17 cellular contexts compared by ENCODE assay signal in the genomic region with DNA sequence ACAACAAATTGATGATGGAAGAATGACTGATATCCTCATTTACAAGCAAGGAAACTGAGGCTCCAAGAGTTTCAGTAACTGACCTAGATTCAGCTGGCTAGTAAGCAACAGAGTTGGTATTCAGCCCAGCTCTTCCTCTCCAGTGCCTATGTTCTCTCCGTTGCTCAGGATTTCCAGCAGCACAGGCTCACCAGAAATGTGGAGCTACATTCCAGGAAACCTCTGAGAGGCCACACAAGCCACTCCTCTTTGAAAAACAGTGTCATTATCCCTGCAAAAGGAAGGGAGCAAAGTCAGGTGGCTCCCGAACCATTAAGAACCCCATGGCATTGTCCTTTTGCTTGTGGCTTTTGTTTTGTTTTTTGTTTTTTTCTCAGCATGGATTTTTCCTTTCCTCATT. TPM values are rescaled to one million over a fixed set of nuclear protein-coding genes. Genes with fewer than 3 reads are reported as not detected.
A peak's percentile ranks its signal among the peaks of the same experiment; 100 is the strongest.
DNase-seq lines count a peak whose midpoint lies in the region; ATAC-seq, FAIRE-seq and TF ChIP-seq lines count a peak whose summit lies in the region.
"Had no signal": no experiment of that assay in that cellular context is flagged by ENCODE, and none has a peak within 500 bp of the region (broad histone marks: within the 10 kb centered on the region; RNA-seq: fewer than 3 reads in every experiment).

No MANE protein-coding gene starts in this region.

- H3K4me1 ChIP-seq in testis = no peaks in the 10 kb centered on the region
- H3K4me1 ChIP-seq: HAP-1, right atrium auricular region, suprapubic skin had no signal

- H3K9me3 Mint-ChIP-seq in WTC11 (no peaks in the 10 kb centered on the region), immature natural killer cell (no peaks in the 10 kb centered on the region)
- H3K9me3 Mint-ChIP-seq in stimulated activated effector memory CD8-positive, alpha-beta T cell treated with anti-CD3 and anti-CD28 coated beads, Interleukin-12 subunit alpha, Interleukin-12 subunit beta, amount 100 ng/mL, for 72 hours = no peaks in the 10 kb centered on the region

- CTCF ChIA-PET in WTC11 (lab: Charles Lee) = no interaction called here

- intact Hi-C loops in testis (cut with DNase I; ENCODE audit: low total_unique reads) = no loop called here

- TF ChIP-seq CTCF in AG09309 (IDR thresholded peaks at IDR 0.05; ENCODE audit: control insufficient read depth, insufficient read depth, low read depth, low read length, missing control alignments) = no peak
- no peak for TF ChIP-seq CTCF in WTC11 (IDR thresholded peaks at IDR 0.05)
- no peak for TF ChIP-seq CTCF in testis (IDR thresholded peaks at IDR 0.05)

- POLR2A ChIA-PET in WTC11 (lab: Charles Lee) = no interaction called here

- H3K27me3 ChIP-seq in testis = no peaks in the 10 kb centered on the region
- H3K27me3 ChIP-seq: right atrium auricular region, suprapubic skin had no signal

- no peak overlapping the region for H3K4me3 Mint-ChIP-seq in WTC11
- peak overlapping the region in 1 of 5 donors; percentile 69 for H3K4me3 Mint-ChIP-seq in immature natural killer cell
- H3K4me3 Mint-ChIP-seq in stimulated activated effector memory CD8-positive, alpha-beta T cell treated with anti-CD3 and anti-CD28 coated beads, Interleukin-12 subunit alpha, Interleukin-12 subunit beta, amount 100 ng/mL, for 72 hours = no peak overlapping the region

- no peaks in the 10 kb centered on the region for H3K27me3 Mint-ChIP-seq in WTC11 (ENCODE audit: low read depth)
- peaks cover 5 to 6% (median 5%) of the 10 kb centered on the region in 3 donors for H3K27me3 Mint-ChIP-seq in immature natural killer cell (ENCODE audit: low read depth in 3 of 3)
- H3K27me3 Mint-ChIP-seq: activated naive CD8-positive, alpha-beta T cell had no signal

- H3K4me3 ChIP-seq in AG09309 (ENCODE audit: control insufficient read depth, low read depth, low read length) (no peak overlapping the region), testis (no peak overlapping the region)
- H3K4me3 ChIP-seq: HAP-1, right atrium auricular region, suprapubic skin had no signal

- H3K27ac Mint-ChIP-seq in WTC11 (no peak overlapping the region), immature natural killer cell (peak overlapping the region in 4 of 6 donors; percentile 8 to 81 (median 34))
- no peak overlapping the region for H3K27ac Mint-ChIP-seq in stimulated activated effector memory CD8-positive, alpha-beta T cell treated with anti-CD3 and anti-CD28 coated beads, Interleukin-12 subunit alpha, Interleukin-12 subunit beta, amount 100 ng/mL, for 72 hours

- 60 to 73% methylated on average over 2 of the region's 2 CpGs for WGBS in testis, 2 donors

- H3K27ac ChIP-seq in testis = no peak overlapping the region
- H3K27ac ChIP-seq: right atrium auricular region, suprapubic skin had no signal

- no peaks in the 10 kb centered on the region for H3K36me3 ChIP-seq in testis (ENCODE audit: low read depth, missing control alignments)
- H3K36me3 ChIP-seq: HAP-1, right atrium auricular region, suprapubic skin had no signal

- H3K36me3 Mint-ChIP-seq in WTC11 (no peaks in the 10 kb centered on the region), immature natural killer cell (peaks cover 0 to 3% (median 0%) of the 10 kb centered on the region in 3 donors)
- peaks cover 5% of the 10 kb centered on the region for H3K36me3 Mint-ChIP-seq in stimulated activated effector memory CD8-positive, alpha-beta T cell treated with anti-CD3 and anti-CD28 coated beads, Interleukin-12 subunit alpha, Interleukin-12 subunit beta, amount 100 ng/mL, for 72 hours
- H3K36me3 Mint-ChIP-seq: activated naive CD8-positive, alpha-beta T cell had no signal

- FAIRE-seq in GM18507 (lab: Jason Lieb, UNC) = peak; percentile 36
- FAIRE-seq: HepG2, keratinocyte had no signal

- no peaks in the 10 kb centered on the region for H3K9me3 ChIP-seq in testis
- H3K9me3 ChIP-seq: HAP-1, right atrium auricular region, suprapubic skin had no signal

- DNase-seq in AG09309 (ENCODE audit: low read depth) (peak; percentile 5), GM18507 (ENCODE audit: extremely low spot score, insufficient read length, low read depth) (no peak), WTC11 (ENCODE audit: low spot score) (no peak), immature natural killer cell (no peak), testis (no peak)
- no peak for DNase-seq in stimulated activated effector memory CD8-positive, alpha-beta T cell treated with anti-CD3 and anti-CD28 coated beads, Interleukin-12 subunit alpha, Interleukin-12 subunit beta, amount 100 ng/mL, for 72 hours (ENCODE audit: low spot score in 2 of 2)
- DNase-seq in stimulated activated CD4-positive, alpha-beta T cell treated with anti-CD3 and anti-CD28 coated beads, Interleukin-4, amount 100 ng/mL, for 24 hours = no peak
- DNase-seq: activated CD4-positive, CD25-positive, alpha-beta regulatory T cell; activated CD8-positive, alpha-beta memory T cell treated with anti-CD3 and anti-CD28 coated beads, Interleukin-2, amount 50 U/mL, for 4 hours; NCI-H2171 had no signal

- ATAC-seq in WTC11 (peak; percentile 65), HG03571 (IDR thresholded peaks at IDR 0.05; ENCODE audit: unreplicated experiment) (no peak)
- no peak for ATAC-seq in stimulated activated effector memory CD8-positive, alpha-beta T cell treated with anti-CD3 and anti-CD28 coated beads, Interleukin-12 subunit alpha, Interleukin-12 subunit beta, amount 100 ng/mL, for 72 hours
- ATAC-seq: HepG2 had no signal

- peaks cover 23% of the 10 kb centered on the region for H3K4me1 Mint-ChIP-seq in WTC11
- peaks cover 74 to 78% of the 10 kb centered on the region in 2 donors for H3K4me1 Mint-ChIP-seq in immature natural killer cell
- H3K4me1 Mint-ChIP-seq in stimulated activated effector memory CD8-positive, alpha-beta T cell treated with anti-CD3 and anti-CD28 coated beads, Interleukin-12 subunit alpha, Interleukin-12 subunit beta, amount 100 ng/mL, for 72 hours = peaks cover 59% of the 10 kb centered on the region

- TF ChIP-seq POLR2A in testis (IDR thresholded peaks at IDR 0.05) = no peak

TF ChIP-seq in WTC11, 78 proteins besides CTCF, POLR2A, EP300 and RAD21:
- TF ChIP-seq GRHL2 (CRISPR knock-in tag; IDR thresholded peaks at IDR 0.05; ENCODE audit: insufficient replicate concordance, severe bottlenecking) (no peak), NR1H2 (CRISPR knock-in tag; IDR thresholded peaks at IDR 0.05) (no peak), GABPB1 (CRISPR knock-in tag; IDR thresholded peaks at IDR 0.05) (no peak), NR3C1 (CRISPR knock-in tag; conservative IDR thresholded peaks at IDR 0.05; ENCODE audit: low read depth) (no peak)

RNA-seq across cellular contexts. Expression of a gene that starts 40.6 kb away (rescaled TPM):
- 1.6 to 2.2 TPM (median 2.0 TPM) in 3 replicates for total RNA-seq in WTC11 (2021)
- 10 to 100 TPM; 10.7 to 25.6 (median 14.7) TPM for polyA plus RNA-seq in immature natural killer cell
- total RNA-seq in testis = 10 to 100 TPM; 12.3 to 14.6 TPM
- polyA plus RNA-seq in testis (ENCODE audit: insufficient read depth, low read depth, low replicate concordance) = 17.4 TPM

Comparison
In these comparisons a context has a peak if more than half of its experiments do, and no peak if none do; other contexts are left out.
1. H3K27ac Mint-ChIP-seq: peak in immature natural killer cell (4 of 6); none in WTC11 (single experiment) and stimulated activated effector memory CD8-positive, alpha-beta T cell treated with anti-CD3 and anti-CD28 coated beads, Interleukin-12 subunit alpha, Interleukin-12 subunit beta, amount 100 ng/mL, for 72 hours (single experiment).